Comparison of ENCODE assay signal across 24 cellular contexts in the genomic region with DNA sequence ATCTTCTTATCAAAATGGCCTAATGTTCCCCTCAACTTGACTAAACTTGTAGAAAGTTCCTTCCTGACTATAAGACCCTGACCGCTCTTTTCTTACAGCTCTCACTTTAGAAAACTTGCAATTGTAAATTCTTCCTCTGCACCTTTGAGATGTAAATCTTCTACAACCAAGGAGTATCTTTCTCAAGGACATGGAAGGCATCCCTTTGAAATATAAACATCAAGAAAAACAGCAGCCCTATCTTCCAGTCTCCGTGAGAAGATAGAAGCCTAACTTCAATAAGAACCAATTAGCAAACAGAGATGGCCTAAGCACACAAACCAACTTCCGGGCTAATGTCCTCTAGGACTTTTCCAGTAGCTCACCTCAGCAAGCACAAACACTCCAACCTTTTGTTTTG.
DNase-seq lines count a peak whose midpoint lies in the region; ATAC-seq, FAIRE-seq and TF ChIP-seq lines count a peak whose summit lies in the region.
"Had no signal": no experiment of that assay in that cellular context is flagged by ENCODE, and none has a peak within 500 bp of the region (broad histone marks: within the 10 kb centered on the region; RNA-seq: fewer than 3 reads in every experiment).

No MANE protein-coding gene starts in this region.

- no peaks in the 10 kb centered on the region for H3F3A ChIP-seq in GM23338 (replicated peaks; ENCODE audit: low read depth)

- no peak for TF ChIP-seq CTCF in HepG2 (CRISPR knock-in tag; IDR thresholded peaks at IDR 0.05)
- TF ChIP-seq CTCF in right lobe of liver (IDR thresholded peaks at IDR 0.05) = no peak
- no peak for TF ChIP-seq CTCF in GM23338 (conservative IDR thresholded peaks at IDR 0.05; ENCODE audit: low read depth in 2 of 2)
- no peak for TF ChIP-seq CTCF in osteoblast (IDR thresholded peaks at IDR 0.05; ENCODE audit: extremely low read depth, low read depth, low read length)
- TF ChIP-seq CTCF in GM13976 (IDR thresholded peaks at IDR 0.05; ENCODE audit: borderline replicate concordance, control extremely low read depth, extremely low read depth, insufficient read depth, missing control alignments) = no peak
- no peak for TF ChIP-seq CTCF in tibial artery (IDR thresholded peaks at IDR 0.05)

- H4K20me1 ChIP-seq in HepG2 (ENCODE audit: insufficient read depth, low read length) = no peaks in the 10 kb centered on the region
- H4K20me1 ChIP-seq in GM23338 (replicated peaks; ENCODE audit: insufficient read depth) = no peaks in the 10 kb centered on the region
- no peaks in the 10 kb centered on the region for H4K20me1 ChIP-seq in osteoblast (ENCODE audit: insufficient read depth, low read length)
- H4K20me1 ChIP-seq: BLaER1 treated with 17β-estradiol and CSF1 and Interleukin-3, amounts not matched to agents 10 nM and 100 nM had no signal

- no peaks in the 10 kb centered on the region for H3K36me3 ChIP-seq in HepG2 (replicated peaks in 1 of 2; ENCODE audit: control insufficient read depth in 1 of 2, insufficient read depth in 2 of 2, low read length in 2 of 2)
- no peaks in the 10 kb centered on the region for H3K36me3 ChIP-seq in right lobe of liver
- H3K36me3 ChIP-seq in GM23338 (ENCODE audit: insufficient read depth) = no peaks in the 10 kb centered on the region
- H3K36me3 ChIP-seq in NT2/D1 (ENCODE audit: insufficient read depth, insufficient read length, low read length) = no peaks in the 10 kb centered on the region
- no peaks in the 10 kb centered on the region for H3K36me3 ChIP-seq in osteoblast (ENCODE audit: insufficient read depth, low read length)
- H3K36me3 ChIP-seq in tibial artery = peaks cover 0 to 8% (median 3%) of the 10 kb centered on the region in 3 donors

- POLR2A ChIA-PET in HepG2 (lab: Yijun Ruan, JAX) = no interaction called here

- TF ChIP-seq POLR2A in HepG2 (IDR thresholded peaks at IDR 0.05; ENCODE audit: insufficient read depth in 1 of 2, low read depth in 2 of 2, low read length in 2 of 2) (no peak), right lobe of liver (IDR thresholded peaks at IDR 0.05) (no peak)

- H3K4me1 Mint-ChIP-seq in GM23338 = peaks cover 14% of the 10 kb centered on the region
- H3K4me1 Mint-ChIP-seq: B cell had no signal

- intact Hi-C loops in HepG2 (cut with micrococcal nuclease; ENCODE audit: unreplicated experiment) (no loop called here), right lobe of liver (cut with DNase I) (no loop called here), tibial artery (cut with DNase I; ENCODE audit: low total_unique reads) (no loop called here)

- peaks cover 2% of the 10 kb centered on the region for H3K27me3 Mint-ChIP-seq in GM23338 (ENCODE audit: insufficient read depth, low read depth, poor library complexity)
- H3K27me3 Mint-ChIP-seq: B cell; CD4-positive, alpha-beta T cell had no signal

- in situ Hi-C loops in HepG2 (cut with HindIII; ENCODE audit: extremely low pct_ligation_motif_present, low pct_unique_long_range_greater_than_20kb) = no loop called here
- in situ Hi-C loops in GM13976 (cut with MboI; ENCODE audit: low sequenced_read_pairs, unreplicated experiment) = loop anchor here (25.0 kb wide), 1 partner anchor 358 kb away; no protein-coding TSS in a partner anchor

- H3K4me2 ChIP-seq in HepG2 (ENCODE audit: low read depth, low read length) (no peak overlapping the region), GM23338 (no peak overlapping the region), osteoblast (ENCODE audit: insufficient read depth, low read length) (no peak overlapping the region)
- H3K4me2 ChIP-seq: A549 had no signal

- H3K27ac ChIP-seq in HepG2 (ENCODE audit: extremely low read length, insufficient read depth, low read length) = peak overlapping the region; percentile 31
- H3K27ac ChIP-seq in right lobe of liver = no peak overlapping the region
- H3K27ac ChIP-seq in GM23338 (ENCODE audit: low read depth) = no peak overlapping the region
- H3K27ac ChIP-seq in osteoblast (ENCODE audit: low read depth, low read length) = no peak overlapping the region
- H3K27ac ChIP-seq in tibial artery = no peak overlapping the region
- H3K27ac ChIP-seq: A549; BLaER1 treated with 17β-estradiol and CSF1 and Interleukin-3, amounts not matched to agents 10 nM and 100 nM; C4-2B had no signal

- H3K4me3 ChIP-seq in HepG2 (replicated peaks in 1 of 3; ENCODE audit: insufficient read depth in 1 of 3, low read depth in 2 of 3, low read length in 3 of 3) (no peak overlapping the region), right lobe of liver (no peak overlapping the region), GM23338 (no peak overlapping the region), NT2/D1 (ENCODE audit: insufficient read length, low read depth) (no peak overlapping the region), osteoblast (ENCODE audit: insufficient read depth, low read length) (no peak overlapping the region), tibial artery (no peak overlapping the region)
- H3K4me3 ChIP-seq: A549; BLaER1 treated with 17β-estradiol and CSF1 and Interleukin-3, amounts not matched to agents 10 nM and 100 nM; GM12878 had no signal

- H3K9me3 ChIP-seq in HepG2 (ENCODE audit: low read length) = peaks cover 6% of the 10 kb centered on the region
- H3K9me3 ChIP-seq in right lobe of liver = no peaks in the 10 kb centered on the region
- no peaks in the 10 kb centered on the region for H3K9me3 ChIP-seq in NT2/D1 (ENCODE audit: insufficient read depth, low read length)
- no peaks in the 10 kb centered on the region for H3K9me3 ChIP-seq in osteoblast (ENCODE audit: low read depth, low read length)
- no peaks in the 10 kb centered on the region for H3K9me3 ChIP-seq in tibial artery
- H3K9me3 ChIP-seq: A549, Caco-2 had no signal

- no peaks in the 10 kb centered on the region for H3K79me2 ChIP-seq in HepG2 (ENCODE audit: insufficient read depth, low read length)
- no peaks in the 10 kb centered on the region for H3K79me2 ChIP-seq in GM23338 (replicated peaks; ENCODE audit: insufficient read depth)
- H3K79me2 ChIP-seq in osteoblast (ENCODE audit: insufficient read depth, low read length) = no peaks in the 10 kb centered on the region

- H3K27me3 ChIP-seq in HepG2 (ENCODE audit: control insufficient read depth in 1 of 2, insufficient read depth in 2 of 2, low read length in 2 of 2) = no peaks in the 10 kb centered on the region
- no peaks in the 10 kb centered on the region for H3K27me3 ChIP-seq in right lobe of liver
- no peaks in the 10 kb centered on the region; the same call in 1 of the 2 replicates for H3K27me3 ChIP-seq in GM23338 (ENCODE audit: insufficient read depth)
- no peaks in the 10 kb centered on the region for H3K27me3 ChIP-seq in NT2/D1 (ENCODE audit: insufficient read depth, insufficient read length)
- no peaks in the 10 kb centered on the region for H3K27me3 ChIP-seq in osteoblast (ENCODE audit: insufficient read depth, low read length)
- H3K27me3 ChIP-seq in tibial artery = no peaks in the 10 kb centered on the region
- H3K27me3 ChIP-seq: BLaER1 treated with 17β-estradiol and CSF1 and Interleukin-3, amounts not matched to agents 10 nM and 100 nM had no signal

- DNase-seq in HepG2 (ENCODE audit: low spot score) (peak; percentile 3), right lobe of liver (no peak), GM23338 (ENCODE audit: low spot score) (peak; percentile 58), NT2/D1 (ENCODE audit: low read depth, low spot score) (peak; percentile 15), osteoblast (ENCODE audit: insufficient read length, low spot score, missing footprints) (peak; percentile 22), A172 (ENCODE audit: low spot score) (no peak), GM13976 (ENCODE audit: low spot score) (no peak), tibial artery (no peak)
- DNase-seq: 8988T; AML-193; Caco-2; Calu3; CD4-positive, alpha-beta T cell; CD8-positive, alpha-beta T cell; DMS79 treated with DMSO at 0.1 percent for 48 hours; GDM1 had no signal

- TF ChIP-seq EP300 in HepG2 (IDR thresholded peaks at IDR 0.05; ENCODE audit: low read depth in 2 of 2, low read length in 2 of 2) (no peak), HepG2 (CRISPR knock-in tag; IDR thresholded peaks at IDR 0.05; ENCODE audit: borderline replicate concordance) (no peak)

- peaks cover 9% of the 10 kb centered on the region; the same call in 1 of the 2 replicates for H3K4me1 ChIP-seq in HepG2 (ENCODE audit: insufficient read depth, low read length)
- no peaks in the 10 kb centered on the region for H3K4me1 ChIP-seq in right lobe of liver
- peaks cover 10% of the 10 kb centered on the region; the same call in 1 of the 2 replicates for H3K4me1 ChIP-seq in GM23338 (ENCODE audit: insufficient read depth)
- H3K4me1 ChIP-seq in NT2/D1 (ENCODE audit: insufficient read depth, insufficient read length) = no peaks in the 10 kb centered on the region
- H3K4me1 ChIP-seq in osteoblast (ENCODE audit: insufficient read depth, low read length) = peaks cover 3% of the 10 kb centered on the region
- no peaks in the 10 kb centered on the region for H3K4me1 ChIP-seq in tibial artery
- H3K4me1 ChIP-seq: A549, Caco-2 had no signal

- no peak for FAIRE-seq in HepG2 (lab: Jason Lieb, UNC)
- FAIRE-seq: A549, D721Med, GM12892, GM19239 had no signal

- BruUV-seq in HepG2 (replicated peaks; lab: Mats Ljungman, UMichigan) = no TSS peak

- 34% methylated on average over 3 of the region's 3 CpGs for WGBS in HepG2 (ENCODE audit: low lambda C conversion rate)
- WGBS in right lobe of liver (ENCODE audit: insufficient coverage, low coverage, low lambda C conversion rate, missing lambda C conversion rate) = 83% methylated on average over 3 of the region's 3 CpGs

- no peak for TF ChIP-seq RAD21 in HepG2 (CRISPR knock-in tag; IDR thresholded peaks at IDR 0.05)

- CTCF ChIA-PET in HepG2 (lab: Yijun Ruan, JAX; ENCODE audit: low intra/inter-chr PET ratio, low total read pairs) = no interaction called here

- H2AFZ ChIP-seq in HepG2 (ENCODE audit: low read length) (no peak overlapping the region), GM23338 (no peak overlapping the region), osteoblast (ENCODE audit: low read length) (no peak overlapping the region)

- H3K9me2 ChIP-seq in GM23338 (ENCODE audit: insufficient read depth) = no peaks in the 10 kb centered on the region

- H3K9me3 Mint-ChIP-seq in GM23338 = no peaks in the 10 kb centered on the region
- H3K9me3 Mint-ChIP-seq: CD4-positive, alpha-beta T cell had no signal

- H3K27ac Mint-ChIP-seq in GM23338 = no peak overlapping the region
- H3K27ac Mint-ChIP-seq: B cell; CD4-positive, alpha-beta T cell; CD8-positive, alpha-beta T cell had no signal

- H3K4me3 Mint-ChIP-seq in GM23338 = no peak overlapping the region
- H3K4me3 Mint-ChIP-seq: B cell; CD4-positive, alpha-beta T cell; CD8-positive, alpha-beta T cell had no signal

- no peak for ATAC-seq in HepG2
- ATAC-seq in right lobe of liver = no peak
- ATAC-seq in GM23338 = peak; percentile 67
- ATAC-seq: A549; CD8-positive, alpha-beta T cell; GM12878 had no signal

- H3K9ac ChIP-seq in HepG2 (ENCODE audit: insufficient read depth, low read depth, low read length) (no peak overlapping the region), NT2/D1 (ENCODE audit: insufficient read length, low read depth) (no peak overlapping the region)
- H3K9ac ChIP-seq: BLaER1 treated with 17β-estradiol and CSF1 and Interleukin-3, amounts not matched to agents 10 nM and 100 nM had no signal

- H3K36me3 Mint-ChIP-seq in GM23338 (ENCODE audit: low read depth) = no peaks in the 10 kb centered on the region
- H3K36me3 Mint-ChIP-seq: CD8-positive, alpha-beta T cell had no signal

TF ChIP-seq in HepG2, 621 proteins besides CTCF, POLR2A, EP300 and RAD21 (continues in another document):
- no peak for TF ChIP-seq ZNF737 (CRISPR knock-in tag; IDR thresholded peaks at IDR 0.05; ENCODE audit: borderline replicate concordance)

Comparison
In these comparisons a context has a peak if more than half of its experiments do, and no peak if none do; other contexts are left out.
1. DNase-seq: peak in HepG2 (single experiment), GM23338 (single experiment), NT2/D1 (single experiment) and osteoblast (single experiment); none in right lobe of liver (0 of 3), A172 (single experiment), GM13976 (single experiment) and tibial artery (0 of 2).